In the genomic region with DNA sequence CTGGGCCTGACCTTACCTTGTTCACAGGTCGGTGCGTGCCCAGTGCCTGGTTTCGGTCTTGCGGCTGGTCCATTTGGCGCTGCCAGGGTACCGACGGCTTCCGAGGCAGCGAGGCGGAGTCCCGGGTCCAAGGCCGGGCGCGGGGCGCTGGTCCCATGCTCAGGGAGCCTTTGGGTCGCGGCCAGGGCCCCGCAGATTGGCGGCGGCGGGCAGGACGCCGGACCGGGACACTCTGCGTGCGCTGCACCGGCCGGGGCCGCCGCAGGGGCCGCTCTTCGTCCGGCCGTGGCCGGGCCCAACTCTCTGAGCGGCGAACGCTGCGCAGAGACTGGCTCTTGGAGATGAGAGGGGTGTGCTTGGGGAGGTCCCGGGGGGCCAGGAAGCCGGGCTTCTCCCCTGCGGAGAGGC, we compare ENCODE assay signal across 1 cellular context.
TF ChIP-seq lines count a peak whose summit lies in the region.

No MANE protein-coding gene starts in this region.

TF ChIP-seq in IMR-90, 13 proteins besides CTCF, POLR2A, EP300 and RAD21 (continued from another document):
- TF ChIP-seq, protein P1, sequence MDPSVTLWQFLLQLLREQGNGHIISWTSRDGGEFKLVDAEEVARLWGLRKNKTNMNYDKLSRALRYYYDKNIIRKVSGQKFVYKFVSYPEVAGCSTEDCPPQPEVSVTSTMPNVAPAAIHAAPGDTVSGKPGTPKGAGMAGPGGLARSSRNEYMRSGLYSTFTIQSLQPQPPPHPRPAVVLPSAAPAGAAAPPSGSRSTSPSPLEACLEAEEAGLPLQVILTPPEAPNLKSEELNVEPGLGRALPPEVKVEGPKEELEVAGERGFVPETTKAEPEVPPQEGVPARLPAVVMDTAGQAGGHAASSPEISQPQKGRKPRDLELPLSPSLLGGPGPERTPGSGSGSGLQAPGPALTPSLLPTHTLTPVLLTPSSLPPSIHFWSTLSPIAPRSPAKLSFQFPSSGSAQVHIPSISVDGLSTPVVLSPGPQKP (IDR thresholded peaks at IDR 0.05; ENCODE audit: borderline replicate concordance, low read depth, low read length): no peak
- TF ChIP-seq, protein P2, sequence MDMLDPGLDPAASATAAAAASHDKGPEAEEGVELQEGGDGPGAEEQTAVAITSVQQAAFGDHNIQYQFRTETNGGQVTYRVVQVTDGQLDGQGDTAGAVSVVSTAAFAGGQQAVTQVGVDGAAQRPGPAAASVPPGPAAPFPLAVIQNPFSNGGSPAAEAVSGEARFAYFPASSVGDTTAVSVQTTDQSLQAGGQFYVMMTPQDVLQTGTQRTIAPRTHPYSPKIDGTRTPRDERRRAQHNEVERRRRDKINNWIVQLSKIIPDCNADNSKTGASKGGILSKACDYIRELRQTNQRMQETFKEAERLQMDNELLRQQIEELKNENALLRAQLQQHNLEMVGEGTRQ (IDR thresholded peaks at IDR 0.05; ENCODE audit: low read depth, low read length): no peak
- TF ChIP-seq RFX5 (IDR thresholded peaks at IDR 0.05; ENCODE audit: low read depth, low read length) (no peak), BHLHE40 (IDR thresholded peaks at IDR 0.05; ENCODE audit: low read depth, low read length) (no peak), MAFK (IDR thresholded peaks at IDR 0.05; ENCODE audit: low read depth, low read length) (no peak)
